In the genomic region with DNA sequence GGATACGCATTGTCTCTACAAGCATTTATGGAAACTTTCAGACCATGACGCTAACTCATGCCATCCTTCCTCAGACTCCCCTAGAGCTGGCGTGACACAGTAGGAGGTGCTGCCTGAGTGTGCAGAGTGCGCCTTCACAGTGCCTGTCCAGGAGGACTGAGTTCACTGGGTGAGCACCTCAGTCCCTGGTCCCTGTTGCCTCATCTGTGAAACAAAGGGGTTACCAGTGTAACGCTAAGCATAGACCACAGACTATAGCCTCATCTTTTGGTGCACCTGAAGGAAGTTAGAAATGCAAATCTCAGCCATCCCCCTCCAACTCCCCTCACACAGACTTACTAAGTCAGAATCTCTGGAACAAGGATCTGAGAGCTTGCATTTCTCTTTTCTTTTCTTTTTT, we compare ENCODE assay signal across 13 cellular contexts.
DNase-seq lines count a peak whose midpoint lies in the region; ATAC-seq, FAIRE-seq and TF ChIP-seq lines count a peak whose summit lies in the region.
"Had no signal": no experiment of that assay in that cellular context is flagged by ENCODE, and none has a peak within 500 bp of the region (broad histone marks: within the 10 kb centered on the region; RNA-seq: fewer than 3 reads in every experiment).

No MANE protein-coding gene starts in this region.

- no peak for FAIRE-seq in urothelium cell line (lab: Jason Lieb, UNC)

- no peaks in the 10 kb centered on the region for H3K27me3 ChIP-seq in foreskin keratinocyte
- H3K27me3 ChIP-seq: heart right ventricle had no signal

- H3K4me3 ChIP-seq in GM12865 (ENCODE audit: low read depth, low read length), result no peak overlapping the region
- H3K4me3 ChIP-seq: heart right ventricle had no signal

- H3K27ac ChIP-seq in foreskin keratinocyte, result no peak overlapping the region
- H3K27ac ChIP-seq: heart right ventricle had no signal

- H3K4me1 ChIP-seq in foreskin keratinocyte, result no peaks in the 10 kb centered on the region
- H3K4me1 ChIP-seq: heart right ventricle had no signal

- peak; percentile 83 for ATAC-seq in GM19397 (IDR thresholded peaks at IDR 0.05; ENCODE audit: unreplicated experiment)
- ATAC-seq in HG02759 (IDR thresholded peaks at IDR 0.05; ENCODE audit: unreplicated experiment), result peak; percentile 67
- peak; percentile 60 for ATAC-seq in HG03469 (IDR thresholded peaks at IDR 0.05; ENCODE audit: unreplicated experiment)
- no peak for ATAC-seq in foreskin keratinocyte
- ATAC-seq: heart right ventricle had no signal

- DNase-seq in GM12865 (ENCODE audit: low read depth), result peak; percentile 87
- no peak for DNase-seq in foreskin keratinocyte
- no peak for DNase-seq in dedifferentiated amniotic fluid mesenchymal stem cell (ENCODE audit: extremely low spot score)
- no peak for DNase-seq in NCI-H510A treated with DMSO at 0.1 percent for 48 hours (lab: John Stamatoyannopoulos, UW)
- no peak for DNase-seq in urothelium cell line (ENCODE audit: low spot score)
- DNase-seq: heart right ventricle; HFFc6; NCI-H510A; posterior cingulate gyrus; stimulated activated CD4-positive, alpha-beta T cell treated with anti-CD3 and anti-CD28 coated beads, Interleukin-2, amount 100 ng/mL, for 48 hours had no signal

- TF ChIP-seq CTCF in GM12865 (IDR thresholded peaks at IDR 0.05; ENCODE audit: insufficient read depth, low read depth, low read length, missing control alignments) (no peak), foreskin keratinocyte (conservative IDR thresholded peaks at IDR 0.05) (no peak)
